8 cellular contexts compared by ENCODE assay signal in the genomic region with DNA sequence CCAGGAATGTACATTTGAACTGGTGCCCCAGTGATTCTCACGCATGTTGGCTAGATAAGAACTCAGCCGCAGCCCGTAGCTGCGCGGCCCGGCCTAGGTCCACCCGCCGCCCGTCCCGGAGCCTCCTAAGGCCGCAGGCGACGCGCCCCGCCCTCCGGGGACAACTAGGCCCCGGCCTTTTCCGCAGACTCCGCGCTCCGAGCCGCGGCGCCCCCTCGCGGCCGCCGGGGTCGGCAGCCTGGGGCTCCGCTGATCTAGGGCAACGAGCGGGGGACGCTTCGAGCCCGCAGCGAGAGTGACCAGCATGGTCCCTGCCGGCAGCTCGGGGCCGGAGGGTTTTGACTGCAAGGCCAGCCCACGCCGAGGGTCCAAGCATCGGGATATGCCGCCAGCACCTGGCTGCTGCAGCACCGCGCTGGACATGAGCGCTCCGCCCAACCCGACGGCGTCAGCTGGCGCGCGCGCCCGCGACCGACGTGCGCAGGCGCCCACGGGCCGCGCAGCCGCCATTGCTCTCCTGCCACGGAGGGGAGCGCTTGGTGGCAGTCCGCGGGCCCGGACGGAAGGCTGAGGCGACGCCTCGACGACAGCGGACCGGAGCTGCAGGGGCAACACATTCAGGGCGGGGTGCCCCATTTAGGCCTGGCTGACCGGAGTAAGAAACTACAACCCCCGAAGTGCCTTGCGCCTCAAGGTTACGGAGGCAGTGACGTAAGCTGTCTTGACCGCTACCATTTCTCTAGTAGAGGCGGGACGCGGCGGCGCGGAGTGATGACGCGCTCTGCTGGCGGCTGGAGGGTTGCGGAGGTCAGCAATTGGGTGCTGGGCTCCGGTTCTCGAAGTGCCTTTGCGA. TPM values are rescaled to one million over a fixed set of nuclear protein-coding genes. Genes with fewer than 3 reads are reported as not detected.
DNase-seq lines count a peak whose midpoint lies in the region; ATAC-seq, FAIRE-seq and TF ChIP-seq lines count a peak whose summit lies in the region.

A gene with protein sequence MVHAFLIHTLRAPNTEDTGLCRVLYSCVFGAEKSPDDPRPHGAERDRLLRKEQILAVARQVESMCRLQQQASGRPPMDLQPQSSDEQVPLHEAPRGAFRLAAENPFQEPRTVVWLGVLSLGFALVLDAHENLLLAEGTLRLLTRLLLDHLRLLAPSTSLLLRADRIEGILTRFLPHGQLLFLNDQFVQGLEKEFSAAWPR (plus strand): TSS at position 500 of the 853 bp plus-strand sequence. CDS start 1,571 bp downstream, outside the sequence.

- H3K79me2 ChIP-seq in OCI-LY1 (ENCODE audit: insufficient read depth, low read length) (no peaks in the 10 kb centered on the region), endothelial cell of umbilical vein (ENCODE audit: control insufficient read depth, insufficient read depth, low read length) (peaks cover 4% of the 10 kb centered on the region)

- intact Hi-C loops in endothelial cell of umbilical vein (cut with micrococcal nuclease): loop anchor here (1.0 to 2.0 kb wide), 8 partner anchors 9 to 194 kb away; partner anchors contain the start of genes CDC25B, CENPB, MAVS and PANK2

- peak within 1 kb of the TSS; percentile 96; the same call in 1 of the 2 replicates for H2AFZ ChIP-seq in OCI-LY1 (ENCODE audit: low read length)
- peak within 1 kb of the TSS; percentile 43 for H2AFZ ChIP-seq in endothelial cell of umbilical vein (ENCODE audit: low read depth, low read length)

- TF ChIP-seq POLR2A in endothelial cell of umbilical vein (IDR thresholded peaks at IDR 0.05; ENCODE audit: low read depth, low read length): peak; percentile 81

- H3K4me2 ChIP-seq in OCI-LY1 (ENCODE audit: low read length) (peak within 1 kb of the TSS; percentile 59), endothelial cell of umbilical vein (ENCODE audit: insufficient read depth, low read length) (peak within 1 kb of the TSS; percentile 92)

- H3K9me1 ChIP-seq in endothelial cell of umbilical vein (replicated peaks; ENCODE audit: control insufficient read depth, extremely low read depth, insufficient read depth, low read length): no peaks in the 10 kb centered on the region

- TF ChIP-seq CTCF in OCI-LY1 (IDR thresholded peaks at IDR 0.05; ENCODE audit: low read length): peak; percentile 99
- peak; percentile 92 to 100 for TF ChIP-seq CTCF in endothelial cell of umbilical vein (IDR thresholded peaks at IDR 0.05; ENCODE audit: extremely low read depth in 1 of 2, insufficient read depth in 1 of 2, low read depth in 1 of 2, low read length in 2 of 2)

- H3K9me3 ChIP-seq in OCI-LY1 (ENCODE audit: low read length) (no peaks in the 10 kb centered on the region), endothelial cell of umbilical vein (replicated peaks; ENCODE audit: control insufficient read depth, insufficient read depth, low read length) (no peaks in the 10 kb centered on the region)

- peak; percentile 96 for FAIRE-seq in endothelial cell of umbilical vein (lab: Jason Lieb, UNC)

- dilution Hi-C loops in endothelial cell of umbilical vein (cut with MboI; ENCODE audit: extremely low pct_ligation_motif_present, low sequenced_read_pairs): no loop called here

- peak; percentile 81 for ATAC-seq in GM21515 (IDR thresholded peaks at IDR 0.05; ENCODE audit: unreplicated experiment)

- H3F3A ChIP-seq in OCI-LY1 (ENCODE audit: insufficient read depth, low read length): no peaks in the 10 kb centered on the region

- DNase-seq in DMS 273 treated with DMSO at 0.1 percent for 48 hours (lab: John Stamatoyannopoulos, UW) (peak; percentile 88), HuH-7 (ENCODE audit: low spot score) (peak; percentile 98), endothelial cell of umbilical vein (ENCODE audit: low read depth, low spot score) (peak; percentile 96), middle frontal gyrus (ENCODE audit: extremely low spot score, low spot score) (peak; percentile 90)
- DNase-seq in activated CD8-positive, alpha-beta memory T cell treated with anti-CD3 and anti-CD28 coated beads, Interleukin-2, amount 50 U/mL, for 4 hours: peak; percentile 90
- DNase-seq in stimulated activated CD8-positive, alpha-beta memory T cell treated with anti-CD3 and anti-CD28 coated beads, Interleukin-4, amount 100 ng/mL, for 1 hour (ENCODE audit: low read depth in 2 of 2, low spot score in 1 of 2): peak; percentile 83 to 86

- H3K27me3 ChIP-seq in OCI-LY1 (ENCODE audit: insufficient read depth, low read length): no peaks in the 10 kb centered on the region
- no peaks in the 10 kb centered on the region for H3K27me3 ChIP-seq in endothelial cell of umbilical vein (ENCODE audit: control insufficient read depth in 2 of 2, insufficient read depth in 2 of 2, low read length in 2 of 2)

- TSS peak; percentile 68 for BruUV-seq in endothelial cell of umbilical vein (replicated peaks; lab: Mats Ljungman, UMichigan)

- H4K20me1 ChIP-seq in OCI-LY1 (ENCODE audit: insufficient read depth, low read length): no peaks in the 10 kb centered on the region
- H4K20me1 ChIP-seq in endothelial cell of umbilical vein (replicated peaks; ENCODE audit: control insufficient read depth, extremely low read depth, insufficient read depth, low read length): no peaks in the 10 kb centered on the region

- H3K27ac ChIP-seq in OCI-LY1 (ENCODE audit: low read depth, low read length, poor library complexity, severe bottlenecking) (peak within 1 kb of the TSS; percentile 76), endothelial cell of umbilical vein (ENCODE audit: insufficient read depth, low read depth, low read length) (peak within 1 kb of the TSS; percentile 84)

- H3K4me3 ChIP-seq in OCI-LY1 (ENCODE audit: low read depth, low read length, poor library complexity, severe bottlenecking): peak within 1 kb of the TSS; percentile 62
- H3K4me3 ChIP-seq in endothelial cell of umbilical vein (replicated peaks in 1 of 3; ENCODE audit: insufficient read depth in 1 of 3, low read depth in 1 of 3, low read length in 3 of 3): peak within 1 kb of the TSS; percentile 50 to 86 (median 55)

- H3K36me3 ChIP-seq in OCI-LY1 (ENCODE audit: insufficient read depth, low read length) (peaks cover 16% of the 10 kb centered on the region; the same call in 1 of the 2 replicates), endothelial cell of umbilical vein (ENCODE audit: control insufficient read depth in 2 of 2, extremely low read depth in 1 of 2, insufficient read depth in 2 of 2, low read length in 2 of 2) (peaks cover 2 to 14% of the 10 kb centered on the region in 2 experiments)

- peak within 1 kb of the TSS; percentile 72 for H3K9ac ChIP-seq in OCI-LY1 (ENCODE audit: low read length)
- H3K9ac ChIP-seq in endothelial cell of umbilical vein (replicated peaks; ENCODE audit: extremely low read depth, insufficient read depth, low read length): peak within 1 kb of the TSS; percentile 94

- POLR2A ChIA-PET in endothelial cell of umbilical vein (lab: Charles Lee): interaction anchor here (0.5 to 1.7 kb wide), 8 partner anchors 15 to 265 kb away, joined by 3 to 5 read pairs (median 4); partner anchors contain the start of gene CDC25B

- H3K9me2 ChIP-seq in OCI-LY1 (ENCODE audit: low read depth, low read length): no peaks in the 10 kb centered on the region

- H3K4me1 ChIP-seq in OCI-LY1 (ENCODE audit: insufficient read depth, low read length, severe bottlenecking): peaks cover 27% of the 10 kb centered on the region
- peaks cover 7% of the 10 kb centered on the region for H3K4me1 ChIP-seq in endothelial cell of umbilical vein (ENCODE audit: control insufficient read depth, extremely low read depth, insufficient read depth, low read length)

- CTCF ChIA-PET in endothelial cell of umbilical vein (lab: Charles Lee): interaction anchor here (0.7 to 5.1 kb wide), 23 partner anchors 9 to 265 kb away, joined by 3 to 214 read pairs (median 5); partner anchors contain the start of genes ADISSP, CDC25B, CENPB and SPEF1

TF ChIP-seq in endothelial cell of umbilical vein, 7 proteins besides CTCF, POLR2A, EP300 and RAD21:
- TF ChIP-seq JUN (IDR thresholded peaks at IDR 0.05; ENCODE audit: borderline replicate concordance, insufficient read depth, insufficient read length, low read depth) (peak; percentile 49), POLR2AphosphoS5 (IDR thresholded peaks at IDR 0.05; ENCODE audit: insufficient read depth, low read depth, low read length) (peak; percentile 87), FOS (IDR thresholded peaks at IDR 0.05; ENCODE audit: borderline replicate concordance, insufficient read depth, low read length) (no peak)
- TF ChIP-seq, protein P1, sequence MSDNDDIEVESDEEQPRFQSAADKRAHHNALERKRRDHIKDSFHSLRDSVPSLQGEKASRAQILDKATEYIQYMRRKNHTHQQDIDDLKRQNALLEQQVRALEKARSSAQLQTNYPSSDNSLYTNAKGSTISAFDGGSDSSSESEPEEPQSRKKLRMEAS (IDR thresholded peaks at IDR 0.05; ENCODE audit: insufficient read depth, insufficient read length): no peak

RNA-seq across cellular contexts. Expression of the gene that starts here (rescaled TPM):
- 19.2 and 22.0 TPM in 2 replicates for total RNA-seq in endothelial cell of umbilical vein
- 15.7 and 20.1 TPM in 2 replicates for polyA plus RNA-seq in endothelial cell of umbilical vein
- 8.7 and 12.2 TPM in 2 replicates for polyA plus RNA-seq in endothelial cell of umbilical vein (2011; cell fraction: cytosol; rRNA removed)
- polyA plus RNA-seq in endothelial cell of umbilical vein (2011; cell fraction: nucleus; rRNA removed): 9.3 and 10.6 TPM in 2 replicates
- 12.3 and 15.2 TPM in 2 replicates for polyA plus RNA-seq in endothelial cell of umbilical vein (2012)
- 16.6 and 23.7 TPM in 2 replicates for polyA minus RNA-seq in endothelial cell of umbilical vein
- 11.7 TPM for polyA minus RNA-seq in endothelial cell of umbilical vein (2011; cell fraction: cytosol; rRNA and poly(A)+ RNA removed)
- 10.9 and 13.1 TPM in 2 replicates for polyA minus RNA-seq in endothelial cell of umbilical vein (2011; cell fraction: nucleus; rRNA and poly(A)+ RNA removed)

Comparison
In these comparisons a context has a peak if more than half of its experiments do, and no peak if none do; other contexts are left out.
1. Peak in every context shown above with its lines: DNase-seq, ATAC-seq, H3K4me3 ChIP-seq and H3K27ac ChIP-seq.